In genomic region chr14:87979689-87980088, GRCh38 we compare ENCODE assay signal across 26 cellular contexts. TPM values are rescaled to one million over a fixed set of nuclear protein-coding genes. Genes with fewer than 3 reads are reported as not detected.
"Had no signal": no experiment of that assay in that cellular context is flagged by ENCODE, and none has a peak within 500 bp of the region (broad histone marks: within the 10 kb centered on the region; RNA-seq: fewer than 3 reads in every experiment).

No MANE protein-coding gene starts in this region.

- H3K4me1 Mint-ChIP-seq: nephron; neural crest cell; stimulated activated naive B cell treated with anti-CD40 and anti-IgM and Interleukin-4, amounts not matched to agents 10 μg/mL and 1 μg/mL and 100 μg/mL, for 72 hours had no signal

- H3K27me3 Mint-ChIP-seq: naive thymus-derived CD8-positive, alpha-beta T cell; stimulated activated naive B cell treated with anti-CD40 and anti-IgM and Interleukin-4, amounts not matched to agents 10 μg/mL and 1 μg/mL and 100 μg/mL, for 72 hours had no signal

- H3K4me3 Mint-ChIP-seq: naive thymus-derived CD8-positive, alpha-beta T cell; nephron; neural crest cell; stimulated activated naive B cell treated with anti-CD40 and anti-IgM and Interleukin-4, amounts not matched to agents 10 μg/mL and 1 μg/mL and 100 μg/mL, for 72 hours had no signal

- H3K36me3 ChIP-seq: pancreas, prostate gland had no signal

- ATAC-seq: lower lobe of right lung; naive thymus-derived CD8-positive, alpha-beta T cell; pancreas; right lobe of liver; stimulated activated naive B cell treated with anti-CD40 and anti-IgM and Interleukin-4, amounts not matched to agents 10 μg/mL and 1 μg/mL and 100 μg/mL, for 72 hours; stimulated activated naive CD8-positive, alpha-beta T cell treated with anti-CD3 and anti-CD28 coated beads, Interleukin-15, Interleukin-2, amounts not matched to agents 100 U/mL and 50 U/mL, for 24 hours had no signal

- H3K4me3 ChIP-seq: hepatocyte, lower lobe of right lung, pancreas, prostate gland, right lobe of liver, smooth muscle cell, stomach, testis, thyroid gland, transverse colon, upper lobe of left lung had no signal

- DNase-seq: islet precursor cell; lower lobe of right lung; mammary epithelial cell; mesenchymal stem cell; naive thymus-derived CD8-positive, alpha-beta T cell; nucleus accumbens; pancreas; retina; right lobe of liver; stimulated activated CD4-positive, alpha-beta T cell treated with anti-CD3 and anti-CD28 coated beads, Interleukin-1b, Interleukin-23, amount 100 ng/mL, for 48 hours; stimulated activated CD4-positive, alpha-beta T cell treated with anti-CD3 and anti-CD28 coated beads, Interleukin-2, amount 100 ng/mL, for 48 hours; stimulated activated CD4-positive, alpha-beta T cell treated with anti-CD3 and anti-CD28 coated beads, Interleukin-4, amount 100 ng/mL, for 4 hours; stimulated activated CD8-positive, alpha-beta memory T cell treated with anti-CD3 and anti-CD28 coated beads, Interleukin-4, amount 100 ng/mL, for 48 hours; stimulated activated naive B cell treated with anti-CD40 and anti-IgM and Interleukin-4, amounts not matched to agents 10 μg/mL and 1 μg/mL and 100 μg/mL, for 72 hours; stimulated activated naive CD8-positive, alpha-beta T cell treated with anti-CD3 and anti-CD28 coated beads, Interleukin-15, Interleukin-2, amounts not matched to agents 100 U/mL and 50 U/mL, for 24 hours; stomach; testis; thyroid gland; transverse colon; upper lobe of left lung had no signal

- H3K27ac Mint-ChIP-seq: nephron; stimulated activated naive B cell treated with anti-CD40 and anti-IgM and Interleukin-4, amounts not matched to agents 10 μg/mL and 1 μg/mL and 100 μg/mL, for 72 hours had no signal

- H3K9me3 ChIP-seq: lower lobe of right lung, pancreas, prostate gland, right lobe of liver, stomach, testis, thyroid gland, transverse colon, upper lobe of left lung had no signal

- H3K27ac ChIP-seq: hepatocyte, lower lobe of right lung, pancreas, prostate gland, right lobe of liver, stomach, testis, thyroid gland, transverse colon, upper lobe of left lung had no signal

- H3K27me3 ChIP-seq: hepatocyte, pancreas, right lobe of liver, stomach, testis, thyroid gland, transverse colon, upper lobe of left lung had no signal

- H3K9me3 Mint-ChIP-seq: naive thymus-derived CD8-positive, alpha-beta T cell; nephron had no signal

- H3K4me1 ChIP-seq: lower lobe of right lung, pancreas, prostate gland, right lobe of liver, stomach, testis, thyroid gland, transverse colon, upper lobe of left lung had no signal

RNA-seq across cellular contexts. Expression of gene GPR65, which starts 25.2 kb away (rescaled TPM):
- total RNA-seq: kidney epithelial cell, mammary epithelial cell, neural crest cell, smooth muscle cell had no signal
- polyA plus RNA-seq: mammary epithelial cell had no signal
